ENCODE assay signal across 1 cellular context in the genomic region with DNA sequence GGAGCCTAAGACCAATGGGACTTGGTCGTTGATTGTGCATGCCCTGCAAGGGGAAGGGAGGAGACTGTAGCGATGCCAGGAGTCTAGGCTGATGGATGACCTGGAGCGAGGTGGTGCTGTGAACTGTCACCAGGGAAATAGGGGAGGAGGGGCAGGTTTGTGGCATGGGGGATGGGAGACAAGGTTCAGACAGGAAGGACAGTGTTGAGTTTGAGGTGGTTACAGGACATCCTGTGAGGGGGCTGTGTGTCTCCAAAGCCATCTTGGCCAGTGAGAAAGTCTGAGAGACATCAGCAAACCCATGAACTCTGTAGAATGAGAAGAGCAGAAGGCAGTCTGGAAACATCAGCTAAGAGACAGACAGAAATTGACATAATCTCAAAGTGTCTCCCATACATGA.
TF ChIP-seq lines count a peak whose summit lies in the region.

No MANE protein-coding gene starts in this region.

TF ChIP-seq in H1, 55 proteins besides CTCF, POLR2A, EP300 and RAD21:
- TF ChIP-seq RNF2 (IDR thresholded peaks at IDR 0.05; ENCODE audit: borderline replicate concordance, low read depth, low read length, missing control alignments, poor library complexity, severe bottlenecking) (no peak), EGR1 (IDR thresholded peaks at IDR 0.05; ENCODE audit: borderline replicate concordance, low read depth, low read length) (no peak), TCF12 (IDR thresholded peaks at IDR 0.05; ENCODE audit: low read depth, low read length) (no peak), NRF1 (IDR thresholded peaks at IDR 0.05; ENCODE audit: low read depth, low read length) (no peak), EZH2 (IDR thresholded peaks at IDR 0.05; ENCODE audit: low read depth, low read length, severe bottlenecking) (no peak), GTF2F1 (IDR thresholded peaks at IDR 0.05; ENCODE audit: borderline replicate concordance, low read depth, low read length) (no peak), SIN3A (conservative IDR thresholded peaks at IDR 0.05 in 1 of 2, IDR thresholded peaks at IDR 0.05 in 1 of 2; ENCODE audit: low read depth in 1 of 2, low read length in 2 of 2) (no peak), YY1 (IDR thresholded peaks at IDR 0.05; ENCODE audit: low read depth, low read length) (no peak), KDM5A (IDR thresholded peaks at IDR 0.05; ENCODE audit: low read length) (no peak), SP4 (IDR thresholded peaks at IDR 0.05; ENCODE audit: low read length) (no peak), SIRT6 (IDR thresholded peaks at IDR 0.05; ENCODE audit: low read length) (no peak), JUN (IDR thresholded peaks at IDR 0.05; ENCODE audit: low read depth, low read length) (no peak), TBP (IDR thresholded peaks at IDR 0.05; ENCODE audit: low read depth, low read length) (no peak)
- TF ChIP-seq, protein P1, sequence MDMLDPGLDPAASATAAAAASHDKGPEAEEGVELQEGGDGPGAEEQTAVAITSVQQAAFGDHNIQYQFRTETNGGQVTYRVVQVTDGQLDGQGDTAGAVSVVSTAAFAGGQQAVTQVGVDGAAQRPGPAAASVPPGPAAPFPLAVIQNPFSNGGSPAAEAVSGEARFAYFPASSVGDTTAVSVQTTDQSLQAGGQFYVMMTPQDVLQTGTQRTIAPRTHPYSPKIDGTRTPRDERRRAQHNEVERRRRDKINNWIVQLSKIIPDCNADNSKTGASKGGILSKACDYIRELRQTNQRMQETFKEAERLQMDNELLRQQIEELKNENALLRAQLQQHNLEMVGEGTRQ (IDR thresholded peaks at IDR 0.05; ENCODE audit: low read length): no peak
